Comparison of ENCODE assay signal across 8 cellular contexts in genomic region chr3:66483006-66483928, GRCh38. TPM values are rescaled to one million over a fixed set of nuclear protein-coding genes. Genes with fewer than 3 reads are reported as not detected.
A peak's percentile ranks its signal among the peaks of the same experiment; 100 is the strongest.
DNase-seq lines count a peak whose midpoint lies in the region; ATAC-seq and FAIRE-seq lines count a peak whose summit lies in the region.

No MANE protein-coding gene starts in this region.

- H3K27ac Mint-ChIP-seq in activated T-helper 1 cell treated with anti-CD3 and anti-CD28 coated beads, Interleukin-12 subunit alpha, Interleukin-12 subunit beta, Interleukin-2, Interleukin-4 antibody, amounts not matched to agents 30 ng/mL and 10 ng/mL and 1 ng/mL, durations not matched to agents 14 hours and 24 hours and 36 hours: peak overlapping the region; percentile 55

- DNase-seq in COLO829 (ENCODE audit: low spot score): peak; percentile 37
- peak; percentile 34 for DNase-seq in H7
- no peak for DNase-seq in activated T-helper 1 cell treated with anti-CD3 and anti-CD28 coated beads, Interleukin-12 subunit alpha, Interleukin-12 subunit beta, Interleukin-2, Interleukin-4 antibody, amounts not matched to agents 30 ng/mL and 10 ng/mL and 1 ng/mL, durations not matched to agents 14 hours and 24 hours and 36 hours (ENCODE audit: low spot score)
- DNase-seq in left ventricle myocardium superior: peak; percentile 88
- DNase-seq in small intestine: peak; percentile 47
- DNase-seq in KG1 (lab: John Stamatoyannopoulos, UW): no peak
- no peak for DNase-seq in RKO (ENCODE audit: low spot score)
- no peak for DNase-seq in GM19240 (ENCODE audit: insufficient read length, low spot score)

- H3K36me3 Mint-ChIP-seq in activated T-helper 1 cell treated with anti-CD3 and anti-CD28 coated beads, Interleukin-12 subunit alpha, Interleukin-12 subunit beta, Interleukin-2, Interleukin-4 antibody, amounts not matched to agents 30 ng/mL and 10 ng/mL and 1 ng/mL, durations not matched to agents 14 hours and 24 hours and 36 hours (ENCODE audit: low read depth): peaks cover 52% of the 10 kb centered on the region

- H3K36me3 ChIP-seq in H7 (replicated peaks; ENCODE audit: control insufficient read depth, insufficient read depth, low read length): no peaks in the 10 kb centered on the region
- no peaks in the 10 kb centered on the region for H3K36me3 ChIP-seq in small intestine (ENCODE audit: control insufficient read depth in 2 of 2, insufficient read depth in 2 of 2, low read length in 2 of 2)

- peak overlapping the region; percentile 42 for H3K4me3 Mint-ChIP-seq in activated T-helper 1 cell treated with anti-CD3 and anti-CD28 coated beads, Interleukin-12 subunit alpha, Interleukin-12 subunit beta, Interleukin-2, Interleukin-4 antibody, amounts not matched to agents 30 ng/mL and 10 ng/mL and 1 ng/mL, durations not matched to agents 14 hours and 24 hours and 36 hours

- no peak for FAIRE-seq in small intestine (lab: Jason Lieb, UNC)

- ATAC-seq in left ventricle myocardium superior: peak; percentile 90

- H3K4me1 Mint-ChIP-seq in activated T-helper 1 cell treated with anti-CD3 and anti-CD28 coated beads, Interleukin-12 subunit alpha, Interleukin-12 subunit beta, Interleukin-2, Interleukin-4 antibody, amounts not matched to agents 30 ng/mL and 10 ng/mL and 1 ng/mL, durations not matched to agents 14 hours and 24 hours and 36 hours (ENCODE audit: low read depth): peaks cover 50% of the 10 kb centered on the region

- intact Hi-C loops in activated T-helper 1 cell treated with anti-CD3 and anti-CD28 coated beads, Interleukin-12 subunit alpha, Interleukin-12 subunit beta, Interleukin-2, Interleukin-4 antibody, amounts not matched to agents 30 ng/mL and 10 ng/mL and 1 ng/mL, durations not matched to agents 14 hours and 24 hours and 36 hours (cut with micrococcal nuclease): loop anchor here (5.0 kb wide), 1 partner anchor 1174 kb away; no protein-coding TSS in a partner anchor
- intact Hi-C loops in left ventricle myocardium superior (cut with micrococcal nuclease): no loop called here

- no peaks in the 10 kb centered on the region for H3K27me3 Mint-ChIP-seq in activated T-helper 1 cell treated with anti-CD3 and anti-CD28 coated beads, Interleukin-12 subunit alpha, Interleukin-12 subunit beta, Interleukin-2, Interleukin-4 antibody, amounts not matched to agents 30 ng/mL and 10 ng/mL and 1 ng/mL, durations not matched to agents 14 hours and 24 hours and 36 hours (ENCODE audit: insufficient read depth)

- WGBS in small intestine, 3 donors: 16 to 40% (median 30%) methylated on average over 17 of the region's 17 CpGs

- peaks cover 15% of the 10 kb centered on the region for H3K9me3 Mint-ChIP-seq in activated T-helper 1 cell treated with anti-CD3 and anti-CD28 coated beads, Interleukin-12 subunit alpha, Interleukin-12 subunit beta, Interleukin-2, Interleukin-4 antibody, amounts not matched to agents 30 ng/mL and 10 ng/mL and 1 ng/mL, durations not matched to agents 14 hours and 24 hours and 36 hours

- peaks cover 12 to 41% of the 10 kb centered on the region in 2 donors for H3K4me1 ChIP-seq in small intestine (ENCODE audit: control insufficient read depth in 2 of 2, insufficient read depth in 1 of 2, low read depth in 1 of 2, low read length in 1 of 2)

- H3K9me3 ChIP-seq in small intestine (ENCODE audit: control insufficient read depth, low read depth): no peaks in the 10 kb centered on the region

- H3K27me3 ChIP-seq in H7 (ENCODE audit: control insufficient read depth, insufficient read depth, low read length) (no peaks in the 10 kb centered on the region), small intestine (ENCODE audit: control insufficient read depth in 2 of 2, insufficient read depth in 2 of 2, low read length in 2 of 2) (no peaks in the 10 kb centered on the region)

- H3K27ac ChIP-seq in small intestine (ENCODE audit: low read depth in 1 of 2, low read length in 1 of 2): peak overlapping the region; percentile 4 to 60

- H3K4me3 ChIP-seq in H7 (ENCODE audit: insufficient read depth, low read depth, low read length) (no peak overlapping the region), small intestine (ENCODE audit: low read depth in 1 of 2, low read length in 2 of 2) (no peak overlapping the region)

RNA-seq across cellular contexts. Expression of gene LRIG1, which starts 17.6 kb away (rescaled TPM):
- 69.7 and 101 TPM in 2 replicates for total RNA-seq in H7 (2014; rRNA removed; shearing (Covaris generic))
- total RNA-seq in activated T-helper 1 cell treated with anti-CD3 and anti-CD28 coated beads, Interleukin-12 subunit alpha, Interleukin-12 subunit beta, Interleukin-2, Interleukin-4 antibody, amounts not matched to agents 30 ng/mL and 10 ng/mL and 1 ng/mL, durations not matched to agents 14 hours and 24 hours and 36 hours: 57.4 and 59.5 TPM in 2 replicates
- 104 TPM for total RNA-seq in left ventricle myocardium superior
- 10 to 100 TPM in 1 of 3 donors, 1 to 10 TPM in 2; 3.5 to 39.3 (median 4.5) TPM for polyA plus RNA-seq in small intestine

Comparison
In these comparisons a context has a peak if more than half of its experiments do, and no peak if none do; other contexts are left out.
1. DNase-seq: peak in COLO829 (single experiment), H7 (single experiment), left ventricle myocardium superior (single experiment) and small intestine (single experiment); none in activated T-helper 1 cell treated with anti-CD3 and anti-CD28 coated beads, Interleukin-12 subunit alpha, Interleukin-12 subunit beta, Interleukin-2, Interleukin-4 antibody, amounts not matched to agents 30 ng/mL and 10 ng/mL and 1 ng/mL, durations not matched to agents 14 hours and 24 hours and 36 hours (single experiment), KG1 (single experiment), RKO (single experiment) and GM19240 (single experiment).